19 cellular contexts compared by ENCODE assay signal in genomic region chr14:45298427-45299117, GRCh38. TPM values are rescaled to one million over a fixed set of nuclear protein-coding genes. Genes with fewer than 3 reads are reported as not detected.
DNase-seq lines count a peak whose midpoint lies in the region; ATAC-seq and TF ChIP-seq lines count a peak whose summit lies in the region.
"Had no signal": no experiment of that assay in that cellular context is flagged by ENCODE, and none has a peak within 500 bp of the region (broad histone marks: within the 10 kb centered on the region; RNA-seq: fewer than 3 reads in every experiment).

No MANE protein-coding gene starts in this region.

- no peak overlapping the region for H3K4me3 Mint-ChIP-seq in activated CD4-positive, alpha-beta T cell treated with anti-CD3 and anti-CD28 coated beads for 36 hours
- H3K4me3 Mint-ChIP-seq in effector memory CD8-positive, alpha-beta T cell, result no peak overlapping the region
- H3K4me3 Mint-ChIP-seq: CD4-positive, alpha-beta T cell had no signal

- TF ChIP-seq CTCF in OCI-LY3 (IDR thresholded peaks at IDR 0.05; ENCODE audit: low read depth, low read length) (no peak), fibroblast of villous mesenchyme (IDR thresholded peaks at IDR 0.05; ENCODE audit: insufficient read depth, low read depth, low read length) (no peak), dorsolateral prefrontal cortex (IDR thresholded peaks at IDR 0.05 in 54 of 56, conservative IDR thresholded peaks at IDR 0.05 in 2 of 56; ENCODE audit: low read depth in 1 of 56, partially characterized antibody in 56 of 56) (no peak)

- no peak overlapping the region for H3K9ac ChIP-seq in OCI-LY3 (ENCODE audit: low read length)

- H3K9me3 Mint-ChIP-seq in activated CD4-positive, alpha-beta T cell treated with anti-CD3 and anti-CD28 coated beads for 36 hours (ENCODE audit: low read depth), result peaks cover 4% of the 10 kb centered on the region
- H3K9me3 Mint-ChIP-seq in effector memory CD8-positive, alpha-beta T cell, result no peaks in the 10 kb centered on the region
- H3K9me3 Mint-ChIP-seq: CD4-positive, alpha-beta T cell had no signal

- H3K27ac ChIP-seq in OCI-LY3 (ENCODE audit: low read length) (no peak overlapping the region), dorsolateral prefrontal cortex (no peak overlapping the region)

- POLR2A ChIA-PET in activated CD4-positive, alpha-beta T cell treated with anti-CD3 and anti-CD28 coated beads for 36 hours (lab: Charles Lee), result no interaction called here

- H4K20me1 ChIP-seq in OCI-LY3 (ENCODE audit: insufficient read depth, low read length), result no peaks in the 10 kb centered on the region

- no peaks in the 10 kb centered on the region for H3K9me3 ChIP-seq in OCI-LY3 (ENCODE audit: insufficient read depth, low read length)
- H3K9me3 ChIP-seq: BE2C, HAP-1, MG63 had no signal

- no peaks in the 10 kb centered on the region; the same call in 1 of the 2 replicates for H3K4me1 ChIP-seq in OCI-LY3 (ENCODE audit: low read length)
- H3K4me1 ChIP-seq: BE2C had no signal

- no peak overlapping the region for H3K4me2 ChIP-seq in OCI-LY3 (ENCODE audit: low read length)

- peak; percentile 68 for ATAC-seq in activated CD4-positive, alpha-beta T cell treated with anti-CD3 and anti-CD28 coated beads for 36 hours
- ATAC-seq in effector memory CD8-positive, alpha-beta T cell (replicated peaks), result no peak

- H2AFZ ChIP-seq in OCI-LY3 (ENCODE audit: low read depth, low read length), result 0 out of 2 replicates have a peak overlapping the region, but pooled peaks have one; percentile 9

- H3K4me3 ChIP-seq in OCI-LY3 (ENCODE audit: low read length) (no peak overlapping the region), fibroblast of villous mesenchyme (ENCODE audit: low read depth, low read length) (no peak overlapping the region), dorsolateral prefrontal cortex (no peak overlapping the region)
- H3K4me3 ChIP-seq: HAP-1, MG63 had no signal

- no peak for DNase-seq in activated CD4-positive, alpha-beta T cell treated with anti-CD3 and anti-CD28 coated beads for 36 hours
- DNase-seq in activated CD4-positive, alpha-beta T cell treated with anti-CD3 and anti-CD28 coated beads, Interleukin-2, amount 50 U/mL, for 4 hours, result no peak
- DNase-seq in fibroblast of villous mesenchyme (ENCODE audit: low read depth), result peak; percentile 4
- DNase-seq in stromal cell of bone marrow (ENCODE audit: low read depth), result peak; percentile 6
- no peak for DNase-seq in effector memory CD8-positive, alpha-beta T cell
- DNase-seq in posterior vena cava (ENCODE audit: low spot score), result no peak
- no peak for DNase-seq in dorsolateral prefrontal cortex
- DNase-seq: 8988T; BE2C; CD4-positive, alpha-beta T cell; EL; Karpas-422; MG63; NCI-H1092 treated with DMSO at 0.1 percent for 48 hours; NCI-H2227 treated with DMSO at 0.1 percent for 48 hours; NCI-H524 treated with DMSO at 0.1 percent for 48 hours; SHP77 treated with DMSO at 0.1 percent for 48 hours had no signal

- H3K27me3 ChIP-seq in OCI-LY3 (ENCODE audit: low read depth, low read length), result no peaks in the 10 kb centered on the region
- H3K27me3 ChIP-seq in dorsolateral prefrontal cortex, result no peaks in the 10 kb centered on the region
- H3K27me3 ChIP-seq: BE2C, MG63 had no signal

- peak overlapping the region; percentile 66 for H3K27ac Mint-ChIP-seq in activated CD4-positive, alpha-beta T cell treated with anti-CD3 and anti-CD28 coated beads for 36 hours
- no peak overlapping the region for H3K27ac Mint-ChIP-seq in effector memory CD8-positive, alpha-beta T cell
- H3K27ac Mint-ChIP-seq: CD4-positive, alpha-beta T cell had no signal

- no peaks in the 10 kb centered on the region for H3K36me3 Mint-ChIP-seq in activated CD4-positive, alpha-beta T cell treated with anti-CD3 and anti-CD28 coated beads for 36 hours (ENCODE audit: low read depth)
- no peaks in the 10 kb centered on the region for H3K36me3 Mint-ChIP-seq in effector memory CD8-positive, alpha-beta T cell (ENCODE audit: insufficient read depth)

- H3K27me3 Mint-ChIP-seq in activated CD4-positive, alpha-beta T cell treated with anti-CD3 and anti-CD28 coated beads for 36 hours, result no peaks in the 10 kb centered on the region
- peaks cover 0 to 1% of the 10 kb centered on the region in 2 donors for H3K27me3 Mint-ChIP-seq in effector memory CD8-positive, alpha-beta T cell
- H3K27me3 Mint-ChIP-seq: CD4-positive, alpha-beta T cell had no signal

- H3K4me1 Mint-ChIP-seq in activated CD4-positive, alpha-beta T cell treated with anti-CD3 and anti-CD28 coated beads for 36 hours, result peaks cover 7% of the 10 kb centered on the region
- no peaks in the 10 kb centered on the region for H3K4me1 Mint-ChIP-seq in effector memory CD8-positive, alpha-beta T cell (ENCODE audit: low read depth in 2 of 2)

- intact Hi-C loops in activated CD4-positive, alpha-beta T cell treated with anti-CD3 and anti-CD28 coated beads for 36 hours (cut with DNase I, micrococcal nuclease), result no loop called here
- intact Hi-C loops in posterior vena cava (cut with DNase I) (no loop called here), dorsolateral prefrontal cortex (cut with DNase I) (no loop called here)

- H3K36me3 ChIP-seq in OCI-LY3 (replicated peaks; ENCODE audit: low read depth, low read length), result no peaks in the 10 kb centered on the region
- H3K36me3 ChIP-seq: BE2C, HAP-1, MG63 had no signal

- CTCF ChIA-PET in activated CD4-positive, alpha-beta T cell treated with anti-CD3 and anti-CD28 coated beads for 36 hours (lab: Charles Lee), result interaction anchor here (0.6 to 1.4 kb wide), 2 partner anchors 27 to 539 kb away, joined by 3 read pairs; no protein-coding TSS in a partner anchor

- no peaks in the 10 kb centered on the region for H3K79me2 ChIP-seq in OCI-LY3 (ENCODE audit: low read length)

RNA-seq across cellular contexts. Expression of gene MIS18BP1, which starts 45.6 kb away (rescaled TPM):
- total RNA-seq in activated CD4-positive, alpha-beta T cell treated with anti-CD3 and anti-CD28 coated beads for 36 hours, result 10 to 100 TPM; 67.0 to 88.4 TPM
- total RNA-seq in fibroblast of villous mesenchyme (30.3 and 40.6 TPM in 2 replicates), posterior vena cava (10 to 100 TPM; 16.6 to 19.7 TPM), dorsolateral prefrontal cortex (10 to 100 TPM in 108 of 120 experiments, 1 to 10 TPM in 12; 5.1 to 26.8 (median 15.0) TPM)

Comparison
In these comparisons a context has a peak if more than half of its experiments do, and no peak if none do; other contexts are left out.
1. DNase-seq: peak in fibroblast of villous mesenchyme (single experiment) and stromal cell of bone marrow (single experiment); none in activated CD4-positive, alpha-beta T cell treated with anti-CD3 and anti-CD28 coated beads for 36 hours (single experiment), activated CD4-positive, alpha-beta T cell treated with anti-CD3 and anti-CD28 coated beads, Interleukin-2, amount 50 U/mL, for 4 hours (0 of 2), effector memory CD8-positive, alpha-beta T cell (0 of 3), posterior vena cava (single experiment) and dorsolateral prefrontal cortex (0 of 10).